Comparison of ENCODE assay signal across 17 cellular contexts in the genomic region with DNA sequence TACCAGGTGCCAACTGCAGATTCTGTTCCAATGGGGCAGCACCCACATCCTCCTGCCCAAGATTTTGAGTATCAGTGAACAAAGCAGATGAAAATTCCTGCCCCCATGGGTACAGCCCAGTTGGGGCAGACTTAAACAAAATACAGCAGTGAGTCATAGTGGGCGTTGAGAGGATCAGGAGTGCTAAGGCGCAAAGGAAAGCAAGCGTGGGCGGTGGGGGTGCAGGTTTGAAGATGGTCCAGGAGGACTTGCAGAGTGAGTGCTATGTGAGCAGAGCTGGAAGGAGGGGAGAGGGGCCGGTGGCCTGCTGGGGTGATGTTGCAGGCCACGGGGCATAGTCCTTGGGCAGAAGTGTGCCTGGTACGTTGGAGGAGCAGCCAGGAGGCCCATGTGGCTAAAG. TPM values are rescaled to one million over a fixed set of nuclear protein-coding genes. Genes with fewer than 3 reads are reported as not detected.
DNase-seq lines count a peak whose midpoint lies in the region; ATAC-seq and TF ChIP-seq lines count a peak whose summit lies in the region.
"Had no signal": no experiment of that assay in that cellular context is flagged by ENCODE, and none has a peak within 500 bp of the region (broad histone marks: within the 10 kb centered on the region; RNA-seq: fewer than 3 reads in every experiment).

No MANE protein-coding gene starts in this region.

- H3K27ac Mint-ChIP-seq in CD4-positive, alpha-beta T cell, result no peak overlapping the region

- H3K4me1 Mint-ChIP-seq in CD4-positive, alpha-beta T cell (ENCODE audit: low read depth), result no peaks in the 10 kb centered on the region
- H3K4me1 Mint-ChIP-seq: stimulated activated naive CD8-positive, alpha-beta T cell treated with anti-CD3 and anti-CD28 coated beads, Interleukin-15, amount 100 ng/mL, for 72 hours had no signal

- H3K27ac ChIP-seq in CD4-positive, alpha-beta T cell (ENCODE audit: low read depth, low read length), result no peak overlapping the region
- H3K27ac ChIP-seq: ascending aorta, psoas muscle had no signal

- no peak overlapping the region for H3K4me3 Mint-ChIP-seq in CD4-positive, alpha-beta T cell
- H3K4me3 Mint-ChIP-seq: stimulated activated naive CD8-positive, alpha-beta T cell treated with anti-CD3 and anti-CD28 coated beads, Interleukin-15, amount 100 ng/mL, for 72 hours had no signal

- CTCF ChIA-PET in CD4-positive, alpha-beta T cell (lab: Charles Lee), result no interaction called here

- no peak for TF ChIP-seq RAD21 in Ishikawa (IDR thresholded peaks at IDR 0.05; ENCODE audit: low read depth)

- POLR2A ChIA-PET in CD4-positive, alpha-beta T cell (lab: Charles Lee), result no interaction called here

- no peak for ATAC-seq in GM21717 (IDR thresholded peaks at IDR 0.05; ENCODE audit: unreplicated experiment)
- ATAC-seq in CD4-positive, alpha-beta T cell (ENCODE audit: poor library complexity), result no peak
- ATAC-seq: left ventricle myocardium superior, psoas muscle had no signal

- TF ChIP-seq EP300 in Ishikawa (IDR thresholded peaks at IDR 0.05; ENCODE audit: borderline replicate concordance), result no peak

- DNase-seq in Daoy (ENCODE audit: low read depth) (peak; percentile 80), choroid plexus epithelial cell (ENCODE audit: low read depth) (peak; percentile 89), non-pigmented ciliary epithelial cell (ENCODE audit: low read depth) (peak; percentile 74), DMS153 treated with DMSO at 0.1 percent for 48 hours (lab: John Stamatoyannopoulos, UW; ENCODE audit: unreplicated experiment) (no peak), DMS153 (lab: John Stamatoyannopoulos, UW) (no peak)
- DNase-seq in CD4-positive, alpha-beta T cell, result no peak
- DNase-seq: activated gamma-delta T cell; Caco-2; left ventricle myocardium superior; MV-4-11; NCI-H2029; NCI-H69; psoas muscle; stimulated activated naive CD8-positive, alpha-beta T cell treated with anti-CD3 and anti-CD28 coated beads, Interleukin-15, amount 100 ng/mL, for 72 hours had no signal

- H3K9me3 Mint-ChIP-seq in CD4-positive, alpha-beta T cell, result no peaks in the 10 kb centered on the region

- H3K36me3 Mint-ChIP-seq in CD4-positive, alpha-beta T cell (ENCODE audit: low read depth), result no peaks in the 10 kb centered on the region

- no peaks in the 10 kb centered on the region for H3K9me3 ChIP-seq in CD4-positive, alpha-beta T cell (ENCODE audit: control insufficient read depth, low read length)
- H3K9me3 ChIP-seq: Caco-2, psoas muscle had no signal

- no peaks in the 10 kb centered on the region for H3K27me3 Mint-ChIP-seq in CD4-positive, alpha-beta T cell
- H3K27me3 Mint-ChIP-seq: stimulated activated naive CD8-positive, alpha-beta T cell treated with anti-CD3 and anti-CD28 coated beads, Interleukin-15, amount 100 ng/mL, for 72 hours had no signal

- no peak overlapping the region for H3K4me3 ChIP-seq in choroid plexus epithelial cell (ENCODE audit: low read depth, low read length)
- H3K4me3 ChIP-seq: ascending aorta, psoas muscle had no signal

- H3K27me3 ChIP-seq in CD4-positive, alpha-beta T cell (ENCODE audit: control insufficient read depth, insufficient read depth, low read length), result no peaks in the 10 kb centered on the region
- H3K27me3 ChIP-seq: ascending aorta had no signal

- intact Hi-C loops in CD4-positive, alpha-beta T cell (cut with DNase I, micrococcal nuclease), result no loop called here

- TF ChIP-seq CTCF in choroid plexus epithelial cell (conservative IDR thresholded peaks at IDR 0.05; ENCODE audit: low read depth, low read length), result no peak
- TF ChIP-seq CTCF in CD4-positive, alpha-beta T cell (IDR thresholded peaks at IDR 0.05), result no peak

TF ChIP-seq in Ishikawa, 13 proteins besides CTCF, POLR2A, EP300 and RAD21:
- TF ChIP-seq, protein P1, sequence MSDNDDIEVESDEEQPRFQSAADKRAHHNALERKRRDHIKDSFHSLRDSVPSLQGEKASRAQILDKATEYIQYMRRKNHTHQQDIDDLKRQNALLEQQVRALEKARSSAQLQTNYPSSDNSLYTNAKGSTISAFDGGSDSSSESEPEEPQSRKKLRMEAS (IDR thresholded peaks at IDR 0.05), result no peak
- TF ChIP-seq NFIC (IDR thresholded peaks at IDR 0.05), result no peak
- peak; percentile 59; the same call in 1 of the 2 replicates for TF ChIP-seq EGR1 (IDR thresholded peaks at IDR 0.05)
- TF ChIP-seq TEAD4 (IDR thresholded peaks at IDR 0.05), result no peak

RNA-seq across cellular contexts. Expression of gene STEAP3, which starts 24.7 kb away (rescaled TPM):
- 13.1 and 14.6 TPM in 2 replicates for total RNA-seq in Daoy (2014; rRNA removed; shearing (Covaris generic))
- not detected for total RNA-seq in CD4-positive, alpha-beta T cell

Comparison
In these comparisons a context has a peak if more than half of its experiments do, and no peak if none do; other contexts are left out.
1. DNase-seq: peak in Daoy (single experiment), choroid plexus epithelial cell (single experiment) and non-pigmented ciliary epithelial cell (single experiment); none in CD4-positive, alpha-beta T cell (0 of 10), DMS153 treated with DMSO at 0.1 percent for 48 hours (single experiment) and DMS153 (single experiment).
2. RNA of gene STEAP3, which starts 24.7 kb away (total RNA-seq): 13.1 to 14.6 TPM in Daoy; not detected in CD4-positive, alpha-beta T cell; every median in the first group is over 10 times any median in the second.